8 cellular contexts compared by ENCODE assay signal in genomic region chr11:61777234-61778090, GRCh38. TPM values are rescaled to one million over a fixed set of nuclear protein-coding genes. Genes with fewer than 3 reads are reported as not detected.
DNase-seq lines count a peak whose midpoint lies in the region; ATAC-seq and TF ChIP-seq lines count a peak whose summit lies in the region.

No MANE protein-coding gene starts in this region.

- H3K9me3 ChIP-seq in lower lobe of right lung: no peaks in the 10 kb centered on the region

- intact Hi-C loops in lower lobe of right lung (cut with DNase I): no loop called here

- H3K9me3 Mint-ChIP-seq in activated naive CD8-positive, alpha-beta T cell treated with anti-CD3 and anti-CD28 coated beads, Interleukin-2, amount 10 ng/mL, durations not matched to agents 7 days and 5 days: no peaks in the 10 kb centered on the region

- H3K4me1 ChIP-seq in lower lobe of right lung: no peaks in the 10 kb centered on the region

- H3K4me1 Mint-ChIP-seq in activated naive CD8-positive, alpha-beta T cell treated with anti-CD3 and anti-CD28 coated beads, Interleukin-2, amount 10 ng/mL, durations not matched to agents 7 days and 5 days: peaks cover 13% of the 10 kb centered on the region

- no peak for TF ChIP-seq CTCF in lower lobe of right lung (IDR thresholded peaks at IDR 0.05)

- no peaks in the 10 kb centered on the region for H3K27me3 Mint-ChIP-seq in activated naive CD8-positive, alpha-beta T cell treated with anti-CD3 and anti-CD28 coated beads, Interleukin-2, amount 10 ng/mL, durations not matched to agents 7 days and 5 days

- peaks cover 2% of the 10 kb centered on the region for H3K36me3 ChIP-seq in lower lobe of right lung

- no peaks in the 10 kb centered on the region for H3K36me3 Mint-ChIP-seq in activated naive CD8-positive, alpha-beta T cell treated with anti-CD3 and anti-CD28 coated beads, Interleukin-2, amount 10 ng/mL, durations not matched to agents 7 days and 5 days

- no peak overlapping the region for H3K27ac Mint-ChIP-seq in activated naive CD8-positive, alpha-beta T cell treated with anti-CD3 and anti-CD28 coated beads, Interleukin-2, amount 10 ng/mL, durations not matched to agents 7 days and 5 days

- peak overlapping the region; percentile 18 for H3K4me3 ChIP-seq in lower lobe of right lung

- H3K27me3 ChIP-seq in lower lobe of right lung (ENCODE audit: low read depth): no peaks in the 10 kb centered on the region

- no peak overlapping the region for H3K27ac ChIP-seq in lower lobe of right lung

- DNase-seq in NOMO-1 treated with dmso at 0.1 percent for 144 hours (lab: John Stamatoyannopoulos, UW; ENCODE audit: unreplicated experiment): peak; percentile 23
- no peak for DNase-seq in NOMO-1 treated with DMSO at 0.1 percent for 48 hours (lab: John Stamatoyannopoulos, UW; ENCODE audit: unreplicated experiment)
- peak; percentile 77 for DNase-seq in activated naive CD8-positive, alpha-beta T cell treated with anti-CD3 and anti-CD28 coated beads, Interleukin-2, amount 10 ng/mL, durations not matched to agents 7 days and 5 days
- DNase-seq in lower lobe of right lung: no peak
- peak; percentile 52 for DNase-seq in stimulated activated naive CD4-positive, alpha-beta T cell treated with Interleukin-2 at 50 U/mL for 16 hours (lab: John Stamatoyannopoulos, UW)
- DNase-seq in A172 (ENCODE audit: low spot score): no peak

- POLR2A ChIA-PET in activated naive CD8-positive, alpha-beta T cell treated with anti-CD3 and anti-CD28 coated beads, Interleukin-2, amount 10 ng/mL, durations not matched to agents 7 days and 5 days (lab: Charles Lee): no interaction called here

- peak overlapping the region; percentile 40 for H3K4me3 Mint-ChIP-seq in activated naive CD8-positive, alpha-beta T cell treated with anti-CD3 and anti-CD28 coated beads, Interleukin-2, amount 10 ng/mL, durations not matched to agents 7 days and 5 days

- ATAC-seq in activated naive CD8-positive, alpha-beta T cell treated with anti-CD3 and anti-CD28 coated beads, Interleukin-2, amount 10 ng/mL, durations not matched to agents 7 days and 5 days (ENCODE audit: low read depth): peak; percentile 49
- peak; percentile 3 to 5 for ATAC-seq in lower lobe of right lung
- no peak for ATAC-seq in GM18511 (IDR thresholded peaks at IDR 0.05; ENCODE audit: unreplicated experiment)
- ATAC-seq in HG03469 (IDR thresholded peaks at IDR 0.05; ENCODE audit: unreplicated experiment): no peak

RNA-seq across cellular contexts. Expression of gene TMEM258, which starts 14.9 kb away (rescaled TPM):
- 100 to 1,000 TPM; 127 to 140 TPM for total RNA-seq in activated naive CD8-positive, alpha-beta T cell treated with anti-CD3 and anti-CD28 coated beads, Interleukin-2, amount 10 ng/mL, durations not matched to agents 7 days and 5 days
- 104 TPM for total RNA-seq in lower lobe of right lung
- 78.1 and 115 TPM in 2 replicates for total RNA-seq in A172 (2014; rRNA removed; shearing (Covaris generic))

RNA-seq across cellular contexts. Expression of gene FEN1, which starts 15.2 kb away (rescaled TPM):
- total RNA-seq in activated naive CD8-positive, alpha-beta T cell treated with anti-CD3 and anti-CD28 coated beads, Interleukin-2, amount 10 ng/mL, durations not matched to agents 7 days and 5 days: 10 to 100 TPM; 87.1 to 88.7 TPM
- total RNA-seq in lower lobe of right lung: 5.4 TPM
- total RNA-seq in A172 (2014; rRNA removed; shearing (Covaris generic)): 131 and 139 TPM in 2 replicates

RNA-seq across cellular contexts. Expression of gene MYRF, which starts 25.0 kb away (rescaled TPM):
- 1 to 10 TPM; 3.4 TPM for total RNA-seq in activated naive CD8-positive, alpha-beta T cell treated with anti-CD3 and anti-CD28 coated beads, Interleukin-2, amount 10 ng/mL, durations not matched to agents 7 days and 5 days
- 37.9 TPM for total RNA-seq in lower lobe of right lung
- 0.98 and 1.4 TPM in 2 replicates for total RNA-seq in A172 (2014; rRNA removed; shearing (Covaris generic))

RNA-seq across cellular contexts. Expression of gene FADS1, which starts 39.3 kb away (rescaled TPM):
- 10 to 100 TPM; 53.2 to 54.7 TPM for total RNA-seq in activated naive CD8-positive, alpha-beta T cell treated with anti-CD3 and anti-CD28 coated beads, Interleukin-2, amount 10 ng/mL, durations not matched to agents 7 days and 5 days
- total RNA-seq in lower lobe of right lung: 63.6 TPM
- total RNA-seq in A172 (2014; rRNA removed; shearing (Covaris generic)): 55.3 and 84.2 TPM in 2 replicates

RNA-seq across cellular contexts. Expression of gene FADS2, which starts 50.6 kb away (rescaled TPM):
- 100 to 1,000 TPM; 245 to 280 TPM for total RNA-seq in activated naive CD8-positive, alpha-beta T cell treated with anti-CD3 and anti-CD28 coated beads, Interleukin-2, amount 10 ng/mL, durations not matched to agents 7 days and 5 days
- 82.0 TPM for total RNA-seq in lower lobe of right lung
- total RNA-seq in A172 (2014; rRNA removed; shearing (Covaris generic)): 151 and 340 TPM in 2 replicates

Comparison
In these comparisons a context has a peak if more than half of its experiments do, and no peak if none do; other contexts are left out.
1. DNase-seq: peak in NOMO-1 treated with dmso at 0.1 percent for 144 hours (single experiment), activated naive CD8-positive, alpha-beta T cell treated with anti-CD3 and anti-CD28 coated beads, Interleukin-2, amount 10 ng/mL, durations not matched to agents 7 days and 5 days (single experiment) and stimulated activated naive CD4-positive, alpha-beta T cell treated with Interleukin-2 at 50 U/mL for 16 hours (single experiment); none in NOMO-1 treated with DMSO at 0.1 percent for 48 hours (single experiment), lower lobe of right lung (single experiment) and A172 (single experiment).
2. ATAC-seq: peak in activated naive CD8-positive, alpha-beta T cell treated with anti-CD3 and anti-CD28 coated beads, Interleukin-2, amount 10 ng/mL, durations not matched to agents 7 days and 5 days (single experiment) and lower lobe of right lung (2 of 2); none in GM18511 (single experiment) and HG03469 (single experiment).
3. RNA of gene FEN1, which starts 15.2 kb away (total RNA-seq): 131 to 139 TPM in A172 and 87.1 to 88.7 TPM in activated naive CD8-positive, alpha-beta T cell treated with anti-CD3 and anti-CD28 coated beads, Interleukin-2, amount 10 ng/mL, durations not matched to agents 7 days and 5 days; 5.4 TPM in lower lobe of right lung (single experiment); every median in the first group is over 10 times any median in the second.